ENCODE assay signal across 15 cellular contexts in the genomic region with DNA sequence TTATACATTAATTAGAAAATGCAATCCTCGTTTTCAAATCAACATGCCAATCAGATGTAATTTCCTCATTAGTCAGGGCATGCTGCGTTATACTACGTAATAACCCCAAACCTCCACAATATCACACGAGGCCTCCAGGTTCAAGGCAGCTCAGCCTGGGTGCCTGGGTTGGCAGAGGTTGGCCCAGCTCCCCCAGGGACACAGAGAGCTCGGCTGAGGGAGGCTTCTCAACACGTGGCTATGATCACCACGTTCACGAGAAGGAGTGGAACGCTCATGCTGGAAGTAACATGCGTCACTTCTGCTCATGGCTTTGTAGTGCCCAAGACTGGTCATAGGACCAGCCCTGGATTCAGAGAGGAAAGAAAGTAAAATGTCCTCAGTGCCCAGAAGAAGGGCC.
DNase-seq lines count a peak whose midpoint lies in the region; TF ChIP-seq lines count a peak whose summit lies in the region.
"Had no signal": no experiment of that assay in that cellular context is flagged by ENCODE, and none has a peak within 500 bp of the region (broad histone marks: within the 10 kb centered on the region; RNA-seq: fewer than 3 reads in every experiment).

No MANE protein-coding gene starts in this region.

- CTCF ChIA-PET in activated naive CD4-positive, alpha-beta T cell treated with anti-CD3 and anti-CD28 coated beads, Interleukin-2, amount 10 ng/mL, durations not matched to agents 7 days and 5 days (lab: Charles Lee) = no interaction called here

- TF ChIP-seq CTCF in osteoblast (IDR thresholded peaks at IDR 0.05; ENCODE audit: extremely low read depth, low read depth, low read length) = no peak
- no peak for TF ChIP-seq CTCF in left ventricle myocardium inferior (IDR thresholded peaks at IDR 0.05; ENCODE audit: borderline replicate concordance)
- no peak for TF ChIP-seq CTCF in spleen (IDR thresholded peaks at IDR 0.05 in 8 of 11, conservative IDR thresholded peaks at IDR 0.05 in 3 of 11)

- no peaks in the 10 kb centered on the region for H4K20me1 ChIP-seq in osteoblast (ENCODE audit: insufficient read depth, low read length)
- H4K20me1 ChIP-seq: BLaER1 had no signal

- TF ChIP-seq POLR2A in spleen (IDR thresholded peaks at IDR 0.05) = no peak

- peak; percentile 6 for DNase-seq in activated naive CD4-positive, alpha-beta T cell treated with anti-CD3 and anti-CD28 coated beads, Interleukin-2, amount 10 ng/mL, durations not matched to agents 7 days and 5 days
- DNase-seq in activated naive CD4-positive, alpha-beta T cell (lab: John Stamatoyannopoulos, UW) = no peak
- DNase-seq in islet precursor cell (peak; percentile 16), osteoblast (ENCODE audit: insufficient read length, low spot score, missing footprints) (peak; percentile 22), hypothalamus (lab: John Stamatoyannopoulos, UW) (no peak), left ventricle myocardium inferior (no peak), spleen (no peak)
- DNase-seq: 8988T; CD4-positive, alpha-beta memory T cell; DMS79 treated with DMSO at 0.1 percent for 48 hours; GM23248; HFFc6 had no signal

- no peaks in the 10 kb centered on the region for H3K9me3 Mint-ChIP-seq in activated naive CD4-positive, alpha-beta T cell treated with anti-CD3 and anti-CD28 coated beads, Interleukin-2, amount 10 ng/mL, durations not matched to agents 7 days and 5 days

- no peaks in the 10 kb centered on the region for H3K27me3 ChIP-seq in osteoblast (ENCODE audit: insufficient read depth, low read length)
- peaks cover 98% of the 10 kb centered on the region for H3K27me3 ChIP-seq in left ventricle myocardium inferior (ENCODE audit: low read depth)
- peaks cover 0 to 37% (median 0%) of the 10 kb centered on the region in 7 donors for H3K27me3 ChIP-seq in spleen (replicated peaks in 1 of 7)
- H3K27me3 ChIP-seq: BLaER1 had no signal

- 71 to 88% (median 81%) methylated on average over 10 of the region's 10 CpGs for WGBS in spleen, 5 donors

- H2AFZ ChIP-seq in osteoblast (ENCODE audit: low read length) = no peak overlapping the region
- H2AFZ ChIP-seq: GM23248 had no signal

- H3K36me3 ChIP-seq in osteoblast (ENCODE audit: insufficient read depth, low read length) (no peaks in the 10 kb centered on the region), left ventricle myocardium inferior (no peaks in the 10 kb centered on the region), spleen (no peaks in the 10 kb centered on the region)
- H3K36me3 ChIP-seq: BLaER1 had no signal

- H3K27me3 Mint-ChIP-seq in activated naive CD4-positive, alpha-beta T cell treated with anti-CD3 and anti-CD28 coated beads, Interleukin-2, amount 10 ng/mL, durations not matched to agents 7 days and 5 days = peaks cover 10% of the 10 kb centered on the region

- H3K4me1 ChIP-seq in osteoblast (ENCODE audit: insufficient read depth, low read length) (no peaks in the 10 kb centered on the region), left ventricle myocardium inferior (no peaks in the 10 kb centered on the region), spleen (no peaks in the 10 kb centered on the region)
- H3K4me1 ChIP-seq: BLaER1 had no signal

- H3K4me3 Mint-ChIP-seq in activated naive CD4-positive, alpha-beta T cell treated with anti-CD3 and anti-CD28 coated beads, Interleukin-2, amount 10 ng/mL, durations not matched to agents 7 days and 5 days = no peak overlapping the region
- H3K4me3 Mint-ChIP-seq: CD14-positive monocyte; CD4-positive, alpha-beta memory T cell; HFFc6 had no signal

- H3K4me3 ChIP-seq in osteoblast (ENCODE audit: insufficient read depth, low read length) (no peak overlapping the region), left ventricle myocardium inferior (no peak overlapping the region), spleen (no peak overlapping the region)
- H3K4me3 ChIP-seq: BLaER1, GM23248 had no signal

- H3K79me2 ChIP-seq in osteoblast (ENCODE audit: insufficient read depth, low read length) = no peaks in the 10 kb centered on the region

- H3K9me3 ChIP-seq in osteoblast (ENCODE audit: low read depth, low read length) (no peaks in the 10 kb centered on the region), left ventricle myocardium inferior (replicated peaks) (no peaks in the 10 kb centered on the region), spleen (no peaks in the 10 kb centered on the region)
- H3K9me3 ChIP-seq: BLaER1 had no signal

- no peak overlapping the region for H3K27ac Mint-ChIP-seq in activated naive CD4-positive, alpha-beta T cell treated with anti-CD3 and anti-CD28 coated beads, Interleukin-2, amount 10 ng/mL, durations not matched to agents 7 days and 5 days
- H3K27ac Mint-ChIP-seq: CD14-positive monocyte; CD4-positive, alpha-beta memory T cell; HFFc6 had no signal

- intact Hi-C loops in left ventricle myocardium inferior (cut with micrococcal nuclease) = no loop called here
- intact Hi-C loops in spleen (cut with DNase I; ENCODE audit: low total_unique reads) = no loop called here

- H3K4me1 Mint-ChIP-seq in activated naive CD4-positive, alpha-beta T cell treated with anti-CD3 and anti-CD28 coated beads, Interleukin-2, amount 10 ng/mL, durations not matched to agents 7 days and 5 days = no peaks in the 10 kb centered on the region
- H3K4me1 Mint-ChIP-seq: CD14-positive monocyte; CD4-positive, alpha-beta memory T cell had no signal

- H3K4me2 ChIP-seq in osteoblast (ENCODE audit: insufficient read depth, low read length) = no peak overlapping the region
- H3K4me2 ChIP-seq: BLaER1 had no signal

- H3K36me3 Mint-ChIP-seq in activated naive CD4-positive, alpha-beta T cell treated with anti-CD3 and anti-CD28 coated beads, Interleukin-2, amount 10 ng/mL, durations not matched to agents 7 days and 5 days = no peaks in the 10 kb centered on the region
- H3K36me3 Mint-ChIP-seq: CD14-positive monocyte; CD4-positive, alpha-beta memory T cell had no signal

- H3K27ac ChIP-seq in osteoblast (ENCODE audit: low read depth, low read length) = no peak overlapping the region
- H3K27ac ChIP-seq in left ventricle myocardium inferior (replicated peaks) = no peak overlapping the region
- H3K27ac ChIP-seq in spleen = no peak overlapping the region
- H3K27ac ChIP-seq: BLaER1, GM23248, HL-60 had no signal

Comparison
In these comparisons a context has a peak if more than half of its experiments do, and no peak if none do; other contexts are left out.
1. DNase-seq: peak in activated naive CD4-positive, alpha-beta T cell treated with anti-CD3 and anti-CD28 coated beads, Interleukin-2, amount 10 ng/mL, durations not matched to agents 7 days and 5 days (single experiment), islet precursor cell (single experiment) and osteoblast (single experiment); none in activated naive CD4-positive, alpha-beta T cell (0 of 4), hypothalamus (0 of 51), left ventricle myocardium inferior (single experiment) and spleen (single experiment).